In genomic region chr20:63573739-63574131, GRCh38 we compare ENCODE assay signal across 8 cellular contexts. TPM values are rescaled to one million over a fixed set of nuclear protein-coding genes. Genes with fewer than 3 reads are reported as not detected.
A peak's percentile ranks its signal among the peaks of the same experiment; 100 is the strongest.
DNase-seq lines count a peak whose midpoint lies in the region; ATAC-seq and TF ChIP-seq lines count a peak whose summit lies in the region.

No MANE protein-coding gene starts in this region.

- H3K9me3 ChIP-seq in KOPT-K1 (ENCODE audit: insufficient read depth, low read length, poor library complexity, severe bottlenecking) (no peaks in the 10 kb centered on the region), colonic mucosa (no peaks in the 10 kb centered on the region), mucosa of stomach (ENCODE audit: control insufficient read depth, low read length) (no peaks in the 10 kb centered on the region)

- peak overlapping the region; percentile 74 for H3K27ac ChIP-seq in ACC112 (ENCODE audit: low read depth, low read length)
- peak overlapping the region; percentile 29 for H3K27ac ChIP-seq in KOPT-K1 (ENCODE audit: low read depth, low read length, poor library complexity, severe bottlenecking)
- H3K27ac ChIP-seq in colonic mucosa: peak overlapping the region; percentile 64

- H2AFZ ChIP-seq in ACC112 (ENCODE audit: low read length, unreplicated experiment): no peak overlapping the region

- H3K4me3 ChIP-seq in ACC112 (ENCODE audit: low read depth, low read length): peak overlapping the region; percentile 91
- H3K4me3 ChIP-seq in colonic mucosa: peak overlapping the region; percentile 79
- peak overlapping the region; percentile 80 for H3K4me3 ChIP-seq in mucosa of stomach (ENCODE audit: low read length)

- ATAC-seq in GM21381 (IDR thresholded peaks at IDR 0.05; ENCODE audit: unreplicated experiment): no peak

- TF ChIP-seq CTCF in colonic mucosa (IDR thresholded peaks at IDR 0.05): no peak

- intact Hi-C loops in colonic mucosa (cut with DNase I): no loop called here

- no peaks in the 10 kb centered on the region for H3K27me3 ChIP-seq in ACC112 (ENCODE audit: insufficient read depth, low read length)
- no peaks in the 10 kb centered on the region for H3K27me3 ChIP-seq in colonic mucosa
- H3K27me3 ChIP-seq in mucosa of stomach (ENCODE audit: control insufficient read depth, insufficient read depth, low read length): peaks cover 5% of the 10 kb centered on the region

- H3K36me3 ChIP-seq in ACC112 (ENCODE audit: insufficient read depth, low read length) (peaks cover 13% of the 10 kb centered on the region; the same call in 1 of the 2 replicates), KOPT-K1 (ENCODE audit: insufficient read depth, low read length) (no peaks in the 10 kb centered on the region), colonic mucosa (no peaks in the 10 kb centered on the region), mucosa of stomach (ENCODE audit: control insufficient read depth, insufficient read depth, low read length) (peaks cover 4% of the 10 kb centered on the region)

- H3K9ac ChIP-seq in colonic mucosa (ENCODE audit: low read depth in 2 of 2, low read length in 2 of 2): peak overlapping the region; percentile 76 to 86
- H3K9ac ChIP-seq in mucosa of stomach (ENCODE audit: low read length): peak overlapping the region; percentile 96

- DNase-seq in colonic mucosa (no peak), NCI-H2081 (lab: John Stamatoyannopoulos, UW) (no peak), hepatic stellate cell (ENCODE audit: low spot score) (no peak), D341Med (ENCODE audit: low spot score) (no peak)

- peaks cover 26% of the 10 kb centered on the region for H3K79me2 ChIP-seq in ACC112 (ENCODE audit: control insufficient read depth, insufficient read depth, low read length, unreplicated experiment)

- H3K4me1 ChIP-seq in ACC112 (ENCODE audit: control insufficient read depth, insufficient read depth, low read length, unreplicated experiment) (peaks cover 19% of the 10 kb centered on the region), colonic mucosa (peaks cover 9% of the 10 kb centered on the region), mucosa of stomach (ENCODE audit: control insufficient read depth, insufficient read depth, low read length) (peaks cover 14% of the 10 kb centered on the region)

RNA-seq across cellular contexts. Expression of gene HELZ2, which starts 0.3 kb away (rescaled TPM):
- total RNA-seq in colonic mucosa: 10 to 100 TPM; 36.3 to 38.0 TPM

RNA-seq across cellular contexts. Expression of gene FNDC11, which starts 19.8 kb away (rescaled TPM):
- total RNA-seq in colonic mucosa: under 1 TPM; 0.35 to 0.69 TPM

RNA-seq across cellular contexts. Expression of gene SRMS, which starts 26.2 kb away (rescaled TPM):
- total RNA-seq in colonic mucosa: under 1 TPM; 0.32 to 0.49 TPM

RNA-seq across cellular contexts. Expression of gene PTK6, which starts 36.6 kb away (rescaled TPM):
- 10 to 100 TPM; 69.0 to 91.1 TPM for total RNA-seq in colonic mucosa

RNA-seq across cellular contexts. Expression of gene GMEB2, which starts 53.2 kb away (rescaled TPM):
- total RNA-seq in colonic mucosa: 10 to 100 TPM; 11.5 to 14.8 TPM
